In genomic region chr7:156099085-156099484, GRCh38 we compare ENCODE assay signal across 26 cellular contexts.
"Had no signal": no experiment of that assay in that cellular context is flagged by ENCODE, and none has a peak within 500 bp of the region (broad histone marks: within the 10 kb centered on the region; RNA-seq: fewer than 3 reads in every experiment).

No MANE protein-coding gene starts in this region.

- H3K27ac Mint-ChIP-seq: nephron; neural progenitor cell; progenitor cell of endocrine pancreas; stimulated activated effector memory CD8-positive, alpha-beta T cell treated with anti-CD3 and anti-CD28 coated beads, Interleukin-12 subunit alpha, Interleukin-12 subunit beta, amount 100 ng/mL, for 72 hours; stimulated activated naive B cell treated with anti-CD40 and anti-IgM and Interleukin-4, amounts not matched to agents 10 μg/mL and 1 μg/mL and 100 μg/mL, for 72 hours; stimulated activated naive CD8-positive, alpha-beta T cell treated with anti-CD3 and anti-CD28 coated beads, Interleukin-15, Interleukin-2, amounts not matched to agents 100 ng/mL and 50 ng/mL, for 24 hours had no signal

- DNase-seq: occipital lobe; ovary; psoas muscle; right cardiac atrium; right lobe of liver; sigmoid colon; small intestine; stimulated activated CD4-positive, alpha-beta T cell treated with anti-CD3 and anti-CD28 coated beads, Interleukin-15, amount 100 ng/mL, for 24 hours; stimulated activated CD4-positive, alpha-beta T cell treated with anti-CD3 and anti-CD28 coated beads, Interleukin-2, amount 100 ng/mL, for 24 hours; stimulated activated CD4-positive, alpha-beta T cell treated with anti-CD3 and anti-CD28 coated beads, Interleukin-2, amount 100 ng/mL, for 48 hours; stimulated activated CD4-positive, alpha-beta T cell treated with anti-CD3 and anti-CD28 coated beads, Interleukin-4, amount 100 ng/mL, for 24 hours; stimulated activated naive B cell treated with anti-CD40 and anti-IgM and Interleukin-4, amounts not matched to agents 10 μg/mL and 1 μg/mL and 100 μg/mL, for 72 hours; stimulated activated naive CD4-positive, alpha-beta T cell treated with Interleukin-2 at 50 U/mL for 16 hours; stomach; thyroid gland; trophoblast cell; upper lobe of left lung had no signal

- H3K4me3 ChIP-seq: neural progenitor cell, ovary, psoas muscle, right lobe of liver, sigmoid colon, stomach, thoracic aorta, thyroid gland, tibial nerve, upper lobe of left lung, vagina had no signal

- H3K9ac ChIP-seq: neural progenitor cell, parathyroid adenoma had no signal

- H3K27ac ChIP-seq: neural progenitor cell, ovary, parathyroid adenoma, psoas muscle, right lobe of liver, sigmoid colon, stomach, thoracic aorta, thyroid gland, tibial nerve, upper lobe of left lung, vagina had no signal

- H3K36me3 Mint-ChIP-seq: neural progenitor cell; stimulated activated effector memory CD8-positive, alpha-beta T cell treated with anti-CD3 and anti-CD28 coated beads, Interleukin-12 subunit alpha, Interleukin-12 subunit beta, amount 100 ng/mL, for 72 hours; stimulated activated naive B cell treated with anti-CD40 and anti-IgM and Interleukin-4, amounts not matched to agents 10 μg/mL and 1 μg/mL and 100 μg/mL, for 72 hours had no signal

- H3K4me3 Mint-ChIP-seq: nephron; neural progenitor cell; stimulated activated effector memory CD8-positive, alpha-beta T cell treated with anti-CD3 and anti-CD28 coated beads, Interleukin-12 subunit alpha, Interleukin-12 subunit beta, amount 100 ng/mL, for 72 hours; stimulated activated naive B cell treated with anti-CD40 and anti-IgM and Interleukin-4, amounts not matched to agents 10 μg/mL and 1 μg/mL and 100 μg/mL, for 72 hours; stimulated activated naive CD8-positive, alpha-beta T cell treated with anti-CD3 and anti-CD28 coated beads, Interleukin-15, Interleukin-2, amounts not matched to agents 100 ng/mL and 50 ng/mL, for 24 hours had no signal

- H3K79me2 ChIP-seq: parathyroid adenoma had no signal

- H3K9me3 ChIP-seq: ovary, psoas muscle, right lobe of liver, sigmoid colon, thoracic aorta, thyroid gland, tibial nerve, upper lobe of left lung, vagina had no signal

- H3K9me3 Mint-ChIP-seq: nephron; neural progenitor cell; stimulated activated effector memory CD8-positive, alpha-beta T cell treated with anti-CD3 and anti-CD28 coated beads, Interleukin-12 subunit alpha, Interleukin-12 subunit beta, amount 100 ng/mL, for 72 hours; stimulated activated naive CD8-positive, alpha-beta T cell treated with anti-CD3 and anti-CD28 coated beads, Interleukin-15, Interleukin-2, amounts not matched to agents 100 ng/mL and 50 ng/mL, for 24 hours had no signal

- H3K4me1 Mint-ChIP-seq: neural progenitor cell; stimulated activated effector memory CD8-positive, alpha-beta T cell treated with anti-CD3 and anti-CD28 coated beads, Interleukin-12 subunit alpha, Interleukin-12 subunit beta, amount 100 ng/mL, for 72 hours had no signal

- H3K27me3 ChIP-seq: neural progenitor cell, ovary, right lobe of liver, thyroid gland, tibial nerve, upper lobe of left lung, vagina had no signal

- H3K4me1 ChIP-seq: parathyroid adenoma, psoas muscle, right lobe of liver, sigmoid colon, stomach, tibial nerve, upper lobe of left lung, vagina had no signal

- H3K27me3 Mint-ChIP-seq: stimulated activated naive CD8-positive, alpha-beta T cell treated with anti-CD3 and anti-CD28 coated beads, Interleukin-15, Interleukin-2, amounts not matched to agents 100 ng/mL and 50 ng/mL, for 24 hours had no signal

- H2AFZ ChIP-seq: neural progenitor cell, parathyroid adenoma had no signal

- H3K36me3 ChIP-seq: neural progenitor cell, ovary, right lobe of liver, sigmoid colon, stomach, thoracic aorta, thyroid gland, tibial nerve, upper lobe of left lung, vagina had no signal

- H3K4me2 ChIP-seq: neural progenitor cell had no signal
